In genomic region chr2:210541280-210541902, GRCh38 we compare ENCODE assay signal across 1 cellular context.
TF ChIP-seq lines count a peak whose summit lies in the region.

No MANE protein-coding gene starts in this region.

TF ChIP-seq in HepG2, 621 proteins besides CTCF, POLR2A, EP300 and RAD21 (continued from another document and continues in another):
- TF ChIP-seq ATF6 (CRISPR knock-in tag; conservative IDR thresholded peaks at IDR 0.05) = 0 out of 2 replicates have a peak, but pooled peaks have one; percentile 6
- TF ChIP-seq HMG20B (CRISPR knock-in tag; conservative IDR thresholded peaks at IDR 0.05) = peak; percentile 86
- peak; percentile 62; the same call in 1 of the 2 replicates for TF ChIP-seq ZFP82 (CRISPR knock-in tag; IDR thresholded peaks at IDR 0.05; ENCODE audit: borderline replicate concordance)
- peak; percentile 90 for TF ChIP-seq HDAC1 (CRISPR knock-in tag; IDR thresholded peaks at IDR 0.05)
- peak; percentile 68; the same call in 1 of the 2 replicates for TF ChIP-seq ZSCAN12 (CRISPR knock-in tag; IDR thresholded peaks at IDR 0.05)
- peak; percentile 97 for TF ChIP-seq FOXO1 (CRISPR knock-in tag; IDR thresholded peaks at IDR 0.05)
- peak; percentile 89 for TF ChIP-seq SAP130 (CRISPR knock-in tag; IDR thresholded peaks at IDR 0.05; ENCODE audit: low read depth)
- no peak for TF ChIP-seq ZNF143 (CRISPR knock-in tag; IDR thresholded peaks at IDR 0.05)
- TF ChIP-seq YEATS4 (CRISPR knock-in tag; IDR thresholded peaks at IDR 0.05; ENCODE audit: borderline replicate concordance) = peak; percentile 84
- peak; percentile 78; the same call in 1 of the 2 replicates for TF ChIP-seq KDM3A (CRISPR knock-in tag; IDR thresholded peaks at IDR 0.05; ENCODE audit: low read depth)
- TF ChIP-seq ERF (CRISPR knock-in tag; IDR thresholded peaks at IDR 0.05) = peak; percentile 88
- TF ChIP-seq IRF2 (CRISPR knock-in tag; IDR thresholded peaks at IDR 0.05) = peak; percentile 66
- no peak; the same call in 1 of the 2 replicates for TF ChIP-seq PRDM10 (CRISPR knock-in tag; IDR thresholded peaks at IDR 0.05; ENCODE audit: low read depth)
- TF ChIP-seq ZNF614 (CRISPR knock-in tag; IDR thresholded peaks at IDR 0.05; ENCODE audit: borderline replicate concordance) = peak; percentile 89
- TF ChIP-seq CREM (IDR thresholded peaks at IDR 0.05) = peak; percentile 92
- no peak for TF ChIP-seq CREM (CRISPR knock-in tag; IDR thresholded peaks at IDR 0.05)
- peak; percentile 84; the same call in 1 of the 2 replicates for TF ChIP-seq ZBTB7B (CRISPR knock-in tag; IDR thresholded peaks at IDR 0.05)
- TF ChIP-seq PRMT3 (CRISPR knock-in tag; IDR thresholded peaks at IDR 0.05; ENCODE audit: borderline replicate concordance, low read depth) = no peak
- no peak for TF ChIP-seq SP1 (IDR thresholded peaks at IDR 0.05)
- no peak for TF ChIP-seq SP1 (CRISPR knock-in tag; IDR thresholded peaks at IDR 0.05)
- TF ChIP-seq ZNF7 (CRISPR knock-in tag; IDR thresholded peaks at IDR 0.05) = no peak
- TF ChIP-seq SNAPC4 (CRISPR knock-in tag; IDR thresholded peaks at IDR 0.05) = 0 out of 2 replicates have a peak, but pooled peaks have one; percentile 51
- TF ChIP-seq GATAD1 (CRISPR knock-in tag; IDR thresholded peaks at IDR 0.05) = peak; percentile 43; the same call in 1 of the 2 replicates
- peak; percentile 77; the same call in 1 of the 2 replicates for TF ChIP-seq IKZF5 (CRISPR knock-in tag; IDR thresholded peaks at IDR 0.05)
- TF ChIP-seq ZFY (CRISPR knock-in tag; IDR thresholded peaks at IDR 0.05) = peak; percentile 44; the same call in 1 of the 2 replicates
- no peak for TF ChIP-seq BATF2 (CRISPR knock-in tag; IDR thresholded peaks at IDR 0.05)
- peak; percentile 90 for TF ChIP-seq KLF9 (CRISPR knock-in tag; IDR thresholded peaks at IDR 0.05; ENCODE audit: low read depth)
- TF ChIP-seq ZNF280B (CRISPR knock-in tag; IDR thresholded peaks at IDR 0.05; ENCODE audit: borderline replicate concordance) = no peak
- peak; percentile 88 for TF ChIP-seq HNF1B (CRISPR knock-in tag; IDR thresholded peaks at IDR 0.05)
- TF ChIP-seq TCF7 (IDR thresholded peaks at IDR 0.05; ENCODE audit: low read depth) = peak; percentile 94
- TF ChIP-seq PTBP1 (IDR thresholded peaks at IDR 0.05; ENCODE audit: low read depth, low read length, poor library complexity, severe bottlenecking) = no peak
- TF ChIP-seq ZNF235 (CRISPR knock-in tag; IDR thresholded peaks at IDR 0.05; ENCODE audit: borderline replicate concordance) = no peak
- peak; percentile 54; the same call in 1 of the 2 replicates for TF ChIP-seq FOXC1 (CRISPR knock-in tag; IDR thresholded peaks at IDR 0.05; ENCODE audit: borderline replicate concordance)
- no peak for TF ChIP-seq SUZ12 (IDR thresholded peaks at IDR 0.05; ENCODE audit: low read depth, low read length)
- TF ChIP-seq PBX2 (CRISPR knock-in tag; IDR thresholded peaks at IDR 0.05) = no peak
- no peak for TF ChIP-seq GPN1 (CRISPR knock-in tag; IDR thresholded peaks at IDR 0.05; ENCODE audit: borderline replicate concordance)
- TF ChIP-seq ZNF670 (CRISPR knock-in tag; IDR thresholded peaks at IDR 0.05; ENCODE audit: borderline replicate concordance) = 0 out of 2 replicates have a peak, but pooled peaks have one; percentile 27
- peak; percentile 64; the same call in 1 of the 2 replicates for TF ChIP-seq MLX (CRISPR knock-in tag; IDR thresholded peaks at IDR 0.05)
